8 cellular contexts compared by ENCODE assay signal in the genomic region with DNA sequence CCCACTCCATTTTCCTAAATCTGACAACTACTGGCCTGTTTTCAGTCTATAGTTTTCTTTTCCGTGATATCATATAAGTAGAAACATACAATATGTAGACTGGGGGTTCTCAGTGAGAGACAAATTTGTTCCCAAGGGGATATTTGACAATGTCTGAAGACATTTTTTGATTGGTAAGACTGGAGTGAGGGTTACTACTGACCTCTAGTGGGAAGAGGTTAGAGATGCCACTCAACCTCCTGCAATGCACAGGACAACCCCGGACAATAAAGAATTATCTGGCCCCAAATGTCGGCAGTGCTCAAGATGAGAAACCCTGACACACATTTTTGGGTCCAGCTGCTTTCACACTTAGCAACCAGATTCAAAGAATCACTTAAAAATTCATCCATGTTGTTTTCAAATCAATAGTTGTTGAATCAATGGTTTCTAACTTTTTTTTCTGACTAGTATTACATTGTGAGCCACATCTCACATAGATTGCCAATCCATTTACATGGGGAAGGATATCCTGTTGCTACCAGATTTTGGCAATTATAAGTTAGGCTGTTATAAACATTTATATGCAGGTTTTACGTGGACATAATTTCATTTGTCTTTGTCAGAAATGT.
DNase-seq lines count a peak whose midpoint lies in the region; ATAC-seq and TF ChIP-seq lines count a peak whose summit lies in the region.

No MANE protein-coding gene starts in this region.

- H3K36me3 ChIP-seq in MM.1S (replicated peaks; ENCODE audit: insufficient read depth, low read length) (no peaks in the 10 kb centered on the region), adrenal gland (replicated peaks in 1 of 2) (no peaks in the 10 kb centered on the region), mesendoderm (ENCODE audit: control insufficient read depth, insufficient read depth, low read length) (no peaks in the 10 kb centered on the region), suprapubic skin (no peaks in the 10 kb centered on the region)

- H3K9me3 Mint-ChIP-seq in activated naive CD4-positive, alpha-beta T cell treated with anti-CD3 and anti-CD28 coated beads, Interleukin-2, amount 50 U/mL, for 72 hours: peaks cover 7% of the 10 kb centered on the region in 2 donors

- H3K4me1 ChIP-seq in MM.1S (ENCODE audit: low read length): no peaks in the 10 kb centered on the region
- H3K4me1 ChIP-seq in adrenal gland (replicated peaks in 1 of 2): no peaks in the 10 kb centered on the region
- no peaks in the 10 kb centered on the region for H3K4me1 ChIP-seq in mesendoderm (ENCODE audit: control insufficient read depth, low read depth, low read length)
- no peaks in the 10 kb centered on the region for H3K4me1 ChIP-seq in suprapubic skin

- H3K9me3 ChIP-seq in MM.1S (replicated peaks; ENCODE audit: insufficient read depth, low read length): no peaks in the 10 kb centered on the region
- no peaks in the 10 kb centered on the region for H3K9me3 ChIP-seq in adrenal gland (replicated peaks in 1 of 3)
- peaks cover 4% of the 10 kb centered on the region for H3K9me3 ChIP-seq in suprapubic skin

- intact Hi-C loops in adrenal gland (cut with DNase I): no loop called here

- peaks cover 0 to 4% of the 10 kb centered on the region in 2 donors for H3K36me3 Mint-ChIP-seq in activated naive CD4-positive, alpha-beta T cell treated with anti-CD3 and anti-CD28 coated beads, Interleukin-2, amount 50 U/mL, for 72 hours

- H4K8ac ChIP-seq in mesendoderm (ENCODE audit: low read depth, low read length): no peak overlapping the region

- H2BK15ac ChIP-seq in mesendoderm (replicated peaks; ENCODE audit: low read depth): no peak overlapping the region

- no peak overlapping the region for H4K5ac ChIP-seq in mesendoderm (ENCODE audit: low read length)

- H2AK5ac ChIP-seq in mesendoderm (ENCODE audit: low read length): no peak overlapping the region

- TF ChIP-seq POLR2A in adrenal gland (IDR thresholded peaks at IDR 0.05): no peak
- no peak for TF ChIP-seq POLR2A in suprapubic skin (IDR thresholded peaks at IDR 0.05)

- no peaks in the 10 kb centered on the region for H3K79me1 ChIP-seq in mesendoderm (ENCODE audit: low read length)

- H2BK120ac ChIP-seq in mesendoderm (ENCODE audit: low read depth, low read length): no peak overlapping the region

- no peaks in the 10 kb centered on the region for H3F3A ChIP-seq in MM.1S (ENCODE audit: insufficient read depth, low read length)

- no peak for TF ChIP-seq EP300 in suprapubic skin (IDR thresholded peaks at IDR 0.05)

- no peak overlapping the region for H2BK5ac ChIP-seq in mesendoderm (ENCODE audit: low read length)

- no peak overlapping the region for H3K23ac ChIP-seq in mesendoderm (ENCODE audit: low read length)

- H4K20me1 ChIP-seq in MM.1S (ENCODE audit: insufficient read depth, low read length): no peaks in the 10 kb centered on the region

- ATAC-seq in GM21717 (IDR thresholded peaks at IDR 0.05; ENCODE audit: unreplicated experiment): peak; percentile 74
- ATAC-seq in activated naive CD4-positive, alpha-beta T cell treated with anti-CD3 and anti-CD28 coated beads, Interleukin-2, amount 50 U/mL, for 72 hours: no peak

- H3K9ac ChIP-seq in MM.1S (ENCODE audit: low read length): no peak overlapping the region
- H3K9ac ChIP-seq in mesendoderm (ENCODE audit: low read length): no peak overlapping the region

- H3K4ac ChIP-seq in mesendoderm (ENCODE audit: low read depth, low read length): no peak overlapping the region

- peak; percentile 42 for DNase-seq in DMS 273 (lab: John Stamatoyannopoulos, UW; ENCODE audit: unreplicated experiment)
- peak; percentile 44 for DNase-seq in MM.1S
- DNase-seq in adrenal gland: peak in 1 of 7 donors; percentile 1
- peak; percentile 69 for DNase-seq in mesendoderm
- DNase-seq in activated CD4-positive, CD25-positive, alpha-beta regulatory T cell (lab: John Stamatoyannopoulos, UW): no peak
- no peak for DNase-seq in suprapubic skin (ENCODE audit: low spot score in 2 of 2)
- DNase-seq in activated naive CD4-positive, alpha-beta T cell treated with anti-CD3 and anti-CD28 coated beads, Interleukin-2, amount 50 U/mL, for 72 hours (ENCODE audit: low spot score in 2 of 2): no peak

- H3K27me3 ChIP-seq in MM.1S (replicated peaks; ENCODE audit: insufficient read depth, low read length) (no peaks in the 10 kb centered on the region), adrenal gland (no peaks in the 10 kb centered on the region), mesendoderm (ENCODE audit: insufficient read depth, low read length, poor library complexity) (no peaks in the 10 kb centered on the region), suprapubic skin (no peaks in the 10 kb centered on the region)

- no peak overlapping the region for H3K4me3 ChIP-seq in MM.1S (ENCODE audit: low read length)
- H3K4me3 ChIP-seq in adrenal gland: no peak overlapping the region
- no peak overlapping the region for H3K4me3 ChIP-seq in mesendoderm (ENCODE audit: low read length)
- H3K4me3 ChIP-seq in suprapubic skin: no peak overlapping the region

- H2AFZ ChIP-seq in MM.1S (ENCODE audit: low read length): no peak overlapping the region

- no peak overlapping the region for H3K18ac ChIP-seq in mesendoderm (ENCODE audit: low read length)

- TF ChIP-seq CTCF in MM.1S (IDR thresholded peaks at IDR 0.05; ENCODE audit: low read length) (peak; percentile 56), adrenal gland (IDR thresholded peaks at IDR 0.05) (peak in 5 of 6 experiments; percentile 13 to 39 (median 27)), suprapubic skin (IDR thresholded peaks at IDR 0.05) (peak in 1 of 2 donors; percentile 45)

- 25 to 45% (median 36%) methylated on average over 4 of the region's 4 CpGs for WGBS in adrenal gland, 4 donors
- WGBS in mesendoderm (ENCODE audit: extremely low coverage, insufficient coverage, low lambda C conversion rate): no CpG with 5 or more reads among the region's 4 CpGs
- WGBS in suprapubic skin: 45% methylated on average over 4 of the region's 4 CpGs

- H3K56ac ChIP-seq in mesendoderm (ENCODE audit: low read length): no peak overlapping the region

- H3K9me2 ChIP-seq in MM.1S (replicated peaks; ENCODE audit: insufficient read depth, low read length): no peaks in the 10 kb centered on the region

- H3K27ac ChIP-seq in MM.1S (ENCODE audit: low read length) (no peak overlapping the region), adrenal gland (no peak overlapping the region), mesendoderm (ENCODE audit: low read depth, low read length) (no peak overlapping the region), suprapubic skin (no peak overlapping the region)

- no peak overlapping the region for H3K4me2 ChIP-seq in MM.1S (ENCODE audit: low read depth, low read length)
- H3K4me2 ChIP-seq in mesendoderm (ENCODE audit: low read length): no peak overlapping the region

- H3K79me2 ChIP-seq in MM.1S (ENCODE audit: low read length): no peaks in the 10 kb centered on the region
- no peaks in the 10 kb centered on the region for H3K79me2 ChIP-seq in mesendoderm (ENCODE audit: control insufficient read depth, insufficient read depth, low read length)

- no peak overlapping the region for H3K27ac Mint-ChIP-seq in activated naive CD4-positive, alpha-beta T cell treated with anti-CD3 and anti-CD28 coated beads, Interleukin-2, amount 50 U/mL, for 72 hours

Comparison
In these comparisons a context has a peak if more than half of its experiments do, and no peak if none do; other contexts are left out.
1. DNase-seq: peak in DMS 273 (single experiment), MM.1S (single experiment) and mesendoderm (single experiment); none in activated CD4-positive, CD25-positive, alpha-beta regulatory T cell (0 of 4), suprapubic skin (0 of 2) and activated naive CD4-positive, alpha-beta T cell treated with anti-CD3 and anti-CD28 coated beads, Interleukin-2, amount 50 U/mL, for 72 hours (0 of 2).